32 cellular contexts compared by ENCODE assay signal in the genomic region with DNA sequence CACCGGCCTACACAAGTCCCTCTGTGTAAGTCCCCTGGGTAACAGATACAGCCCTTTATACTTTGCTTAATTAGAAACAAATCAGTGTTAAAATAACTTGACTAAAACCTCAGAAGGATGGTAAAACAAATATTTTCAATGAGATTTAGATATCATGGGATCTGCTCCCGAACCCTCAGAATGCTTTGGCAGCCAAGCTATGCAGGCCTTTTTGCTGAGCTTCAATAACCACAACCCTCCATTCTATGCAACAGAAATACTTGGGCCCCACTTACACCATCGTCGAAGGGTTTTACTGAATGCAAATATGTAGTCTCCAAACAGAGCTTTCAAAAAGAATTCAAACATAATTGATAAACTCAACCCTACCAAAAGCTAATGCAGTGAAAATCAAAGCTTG.
"Had no signal": no experiment of that assay in that cellular context is flagged by ENCODE, and none has a peak within 500 bp of the region (broad histone marks: within the 10 kb centered on the region; RNA-seq: fewer than 3 reads in every experiment).

No MANE protein-coding gene starts in this region.

- H3K36me3 ChIP-seq: ovary, uterus had no signal

- H3K4me3 Mint-ChIP-seq: natural killer cell; nephron; neural progenitor cell; stimulated activated memory B cell treated with anti-CD40 and anti-IgM and Interleukin-4, amounts not matched to agents 10 μg/mL and 1 μg/mL and 100 μg/mL, for 72 hours; stimulated activated naive CD8-positive, alpha-beta T cell treated with anti-CD3 and anti-CD28 coated beads, Interleukin-15, amount 100 ng/mL, for 72 hours; type B pancreatic cell had no signal

- H3K27ac ChIP-seq: neural progenitor cell, ovary, parathyroid adenoma, psoas muscle, right lobe of liver, sigmoid colon, skin epidermis, spleen, suprapubic skin, testis, tibial artery, transverse colon, upper lobe of right lung, uterus had no signal

- H3K27me3 Mint-ChIP-seq: progenitor cell of endocrine pancreas; stimulated activated memory B cell treated with anti-CD40 and anti-IgM and Interleukin-4, amounts not matched to agents 10 μg/mL and 1 μg/mL and 100 μg/mL, for 72 hours; stimulated activated naive CD8-positive, alpha-beta T cell treated with anti-CD3 and anti-CD28 coated beads, Interleukin-15, amount 100 ng/mL, for 72 hours; type B pancreatic cell had no signal

- H3K27ac Mint-ChIP-seq: natural killer cell; nephron; neural progenitor cell; progenitor cell of endocrine pancreas; stimulated activated memory B cell treated with anti-CD40 and anti-IgM and Interleukin-4, amounts not matched to agents 10 μg/mL and 1 μg/mL and 100 μg/mL, for 72 hours; stimulated activated naive CD8-positive, alpha-beta T cell treated with anti-CD3 and anti-CD28 coated beads, Interleukin-15, amount 100 ng/mL, for 72 hours; type B pancreatic cell had no signal

- DNase-seq: natural killer cell; occipital lobe; ovary; posterior cingulate gyrus; psoas muscle; right cardiac atrium; right lobe of liver; sigmoid colon; spleen; stimulated activated CD4-positive, alpha-beta T cell treated with anti-CD3 and anti-CD28 coated beads, Interleukin-12 subunit alpha, Interleukin-12 subunit beta, amount 100 ng/mL, for 4 hours; stimulated activated CD4-positive, alpha-beta T cell treated with anti-CD3 and anti-CD28 coated beads, Interleukin-1b, Interleukin-23, amount 100 ng/mL, for 48 hours; stimulated activated CD4-positive, alpha-beta T cell treated with anti-CD3 and anti-CD28 coated beads, Interleukin-4, amount 100 ng/mL, for 1 hour; stimulated activated CD4-positive, alpha-beta T cell treated with anti-CD3 and anti-CD28 coated beads, Interleukin-4, amount 100 ng/mL, for 4 hours; stimulated activated CD8-positive, alpha-beta memory T cell treated with anti-CD3 and anti-CD28 coated beads, Interleukin-4, amount 100 ng/mL, for 48 hours; stimulated activated naive CD4-positive, alpha-beta T cell; stimulated activated naive CD8-positive, alpha-beta T cell treated with anti-CD3 and anti-CD28 coated beads, Interleukin-15, amount 100 ng/mL, for 72 hours; stimulated activated naive CD8-positive, alpha-beta T cell treated with anti-CD3 and anti-CD28 coated beads, Interleukin-15, Interleukin-2, amounts not matched to agents 100 U/mL and 50 U/mL, for 24 hours; substantia nigra; testis; tibial artery; transverse colon; upper lobe of right lung; uterus had no signal

- H3K27me3 ChIP-seq: neural progenitor cell, ovary, right lobe of liver, sigmoid colon, spleen, suprapubic skin, testis, tibial artery, transverse colon, upper lobe of right lung, uterus had no signal

- H2AFZ ChIP-seq: neural progenitor cell, parathyroid adenoma had no signal

- H3K4me2 ChIP-seq: neural progenitor cell, smooth muscle cell had no signal

- H3K9ac ChIP-seq: neural progenitor cell, parathyroid adenoma had no signal

- H3K4me1 Mint-ChIP-seq: natural killer cell; nephron; neural progenitor cell; stimulated activated memory B cell treated with anti-CD40 and anti-IgM and Interleukin-4, amounts not matched to agents 10 μg/mL and 1 μg/mL and 100 μg/mL, for 72 hours; stimulated activated naive CD8-positive, alpha-beta T cell treated with anti-CD3 and anti-CD28 coated beads, Interleukin-15, amount 100 ng/mL, for 72 hours had no signal

- H3K4me3 ChIP-seq: neural progenitor cell, ovary, psoas muscle, right lobe of liver, sigmoid colon, skin epidermis, smooth muscle cell, spleen, suprapubic skin, testis, tibial artery, transverse colon, upper lobe of right lung, uterus had no signal

- H3K79me2 ChIP-seq: parathyroid adenoma had no signal

- H3K9me3 Mint-ChIP-seq: natural killer cell; nephron; neural progenitor cell; stimulated activated memory B cell treated with anti-CD40 and anti-IgM and Interleukin-4, amounts not matched to agents 10 μg/mL and 1 μg/mL and 100 μg/mL, for 72 hours; stimulated activated naive CD8-positive, alpha-beta T cell treated with anti-CD3 and anti-CD28 coated beads, Interleukin-15, amount 100 ng/mL, for 72 hours; type B pancreatic cell had no signal

- ATAC-seq: natural killer cell; psoas muscle; right cardiac atrium; right lobe of liver; stimulated activated memory B cell treated with anti-CD40 and anti-IgM and Interleukin-4, amounts not matched to agents 10 μg/mL and 1 μg/mL and 100 μg/mL, for 72 hours; stimulated activated naive CD8-positive, alpha-beta T cell treated with anti-CD3 and anti-CD28 coated beads, Interleukin-15, amount 100 ng/mL, for 72 hours; stimulated activated naive CD8-positive, alpha-beta T cell treated with anti-CD3 and anti-CD28 coated beads, Interleukin-15, Interleukin-2, amounts not matched to agents 100 U/mL and 50 U/mL, for 24 hours; upper lobe of right lung had no signal

- H3K4me1 ChIP-seq: neural progenitor cell, parathyroid adenoma, psoas muscle, right lobe of liver, sigmoid colon, spleen, suprapubic skin, testis, tibial artery, transverse colon, upper lobe of right lung, uterus had no signal

- H3K9me3 ChIP-seq: ovary, psoas muscle, right lobe of liver, sigmoid colon, spleen, suprapubic skin, testis, tibial artery, transverse colon, upper lobe of right lung, uterus had no signal
